ENCODE assay signal across 13 cellular contexts in genomic region chr14:39186941-39187525, GRCh38.
"Had no signal": no experiment of that assay in that cellular context is flagged by ENCODE, and none has a peak within 500 bp of the region (broad histone marks: within the 10 kb centered on the region; RNA-seq: fewer than 3 reads in every experiment).

No MANE protein-coding gene starts in this region.

- H3K9me3 Mint-ChIP-seq: activated CD4-positive, alpha-beta memory T cell treated with anti-CD3 and anti-CD28 coated beads, Interleukin-2, amount 10 ng/mL, durations not matched to agents 7 days and 5 days; activated naive CD4-positive, alpha-beta T cell treated with anti-CD3 and anti-CD28 coated beads, Interleukin-2, amount 10 ng/mL, durations not matched to agents 7 days and 5 days; dendritic cell treated with granulocyte-macrophage colony-stimulating factor and Interleukin-4, amounts not matched to agents 40 ng/mL and 50 ng/mL, for 4 days had no signal

- H3K4me2 ChIP-seq: smooth muscle cell had no signal

- H3K4me3 ChIP-seq: smooth muscle cell, tibial nerve, vagina had no signal

- H3K4me3 Mint-ChIP-seq: activated CD4-positive, alpha-beta memory T cell treated with anti-CD3 and anti-CD28 coated beads, Interleukin-2, amount 10 ng/mL, durations not matched to agents 7 days and 5 days; activated naive CD4-positive, alpha-beta T cell treated with anti-CD3 and anti-CD28 coated beads, Interleukin-2, amount 10 ng/mL, durations not matched to agents 7 days and 5 days; dendritic cell treated with granulocyte-macrophage colony-stimulating factor and Interleukin-4, amounts not matched to agents 40 ng/mL and 50 ng/mL, for 4 days; mesothelial cell of epicardium had no signal

- DNase-seq: activated CD4-positive, alpha-beta memory T cell treated with anti-CD3 and anti-CD28 coated beads, Interleukin-2, amount 10 ng/mL, durations not matched to agents 7 days and 5 days; activated CD8-positive, alpha-beta memory T cell treated with anti-CD3 and anti-CD28 coated beads, Interleukin-2, amount 50 U/mL, for 48 hours; activated naive CD4-positive, alpha-beta T cell treated with anti-CD3 and anti-CD28 coated beads, Interleukin-2, amount 10 ng/mL, durations not matched to agents 7 days and 5 days; amniotic stem cell; cerebellar nuclear complex; hippocampal formation; kidney glomerular epithelial cell; right cardiac atrium had no signal

- H3K4me1 ChIP-seq: vagina had no signal

- H3K9me3 ChIP-seq: tibial nerve, vagina had no signal

- H3K27me3 Mint-ChIP-seq: activated CD4-positive, alpha-beta memory T cell treated with anti-CD3 and anti-CD28 coated beads, Interleukin-2, amount 10 ng/mL, durations not matched to agents 7 days and 5 days; activated naive CD4-positive, alpha-beta T cell treated with anti-CD3 and anti-CD28 coated beads, Interleukin-2, amount 10 ng/mL, durations not matched to agents 7 days and 5 days; dendritic cell treated with granulocyte-macrophage colony-stimulating factor and Interleukin-4, amounts not matched to agents 40 ng/mL and 50 ng/mL, for 4 days had no signal

- ATAC-seq: right cardiac atrium had no signal

- H3K27me3 ChIP-seq: tibial nerve, vagina had no signal

- H3K27ac ChIP-seq: tibial nerve, vagina had no signal

- H3K27ac Mint-ChIP-seq: activated naive CD4-positive, alpha-beta T cell treated with anti-CD3 and anti-CD28 coated beads, Interleukin-2, amount 10 ng/mL, durations not matched to agents 7 days and 5 days; dendritic cell treated with granulocyte-macrophage colony-stimulating factor and Interleukin-4, amounts not matched to agents 40 ng/mL and 50 ng/mL, for 4 days had no signal
